In the genomic region with DNA sequence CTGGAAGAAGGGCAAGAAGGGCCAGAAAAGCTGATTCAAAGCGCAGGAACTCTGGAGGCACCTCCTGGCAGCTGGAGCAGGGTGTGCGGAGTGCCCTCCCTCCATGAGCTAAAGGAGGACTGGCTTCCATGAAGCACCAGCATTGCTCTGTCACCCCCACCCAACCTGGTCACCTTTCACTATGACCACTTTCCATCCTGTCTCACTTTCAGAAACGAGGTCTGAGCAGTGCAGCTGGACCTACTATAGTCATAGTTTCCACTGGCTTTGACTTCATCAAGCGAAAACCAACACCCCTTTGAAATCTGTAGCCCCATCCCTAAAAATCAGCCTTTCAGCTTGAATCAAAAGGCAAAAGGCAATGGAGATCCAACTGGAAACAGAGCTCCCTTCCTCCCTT, we compare ENCODE assay signal across 12 cellular contexts.
DNase-seq lines count a peak whose midpoint lies in the region; ATAC-seq and TF ChIP-seq lines count a peak whose summit lies in the region.
"Had no signal": no experiment of that assay in that cellular context is flagged by ENCODE, and none has a peak within 500 bp of the region (broad histone marks: within the 10 kb centered on the region; RNA-seq: fewer than 3 reads in every experiment).

No MANE protein-coding gene starts in this region.

- peak; percentile 82 for ATAC-seq in GM18858 (IDR thresholded peaks at IDR 0.05; ENCODE audit: unreplicated experiment)
- ATAC-seq in GM19467 (IDR thresholded peaks at IDR 0.05; ENCODE audit: unreplicated experiment): peak; percentile 80
- ATAC-seq in HG03064 (IDR thresholded peaks at IDR 0.05; ENCODE audit: low read depth, unreplicated experiment): peak; percentile 70
- no peak for ATAC-seq in WTC11
- ATAC-seq in heart right ventricle: no peak

- H3K36me3 Mint-ChIP-seq in activated naive CD8-positive, alpha-beta T cell: no peaks in the 10 kb centered on the region
- no peaks in the 10 kb centered on the region for H3K36me3 Mint-ChIP-seq in WTC11

- DNase-seq in WTC11 (ENCODE audit: low spot score) (no peak), heart right ventricle (no peak), amniotic stem cell (lab: John Stamatoyannopoulos, UW) (no peak), AG08396 (ENCODE audit: low spot score) (no peak)
- DNase-seq: EL, NCI-H2107 had no signal

- H3K9me3 Mint-ChIP-seq in activated naive CD8-positive, alpha-beta T cell (ENCODE audit: low read depth): no peaks in the 10 kb centered on the region
- no peaks in the 10 kb centered on the region for H3K9me3 Mint-ChIP-seq in WTC11
- H3K9me3 Mint-ChIP-seq: nephron had no signal

- POLR2A ChIA-PET in WTC11 (lab: Charles Lee): no interaction called here

- H3K4me1 Mint-ChIP-seq in activated naive CD8-positive, alpha-beta T cell (ENCODE audit: low read depth): peaks cover 45% of the 10 kb centered on the region
- H3K4me1 Mint-ChIP-seq in WTC11: no peaks in the 10 kb centered on the region

- H3K36me3 ChIP-seq in heart right ventricle: no peaks in the 10 kb centered on the region

- H3K4me3 ChIP-seq in heart right ventricle: no peak overlapping the region
- H3K4me3 ChIP-seq: SK-N-MC had no signal

- TF ChIP-seq CTCF in WTC11 (IDR thresholded peaks at IDR 0.05) (no peak), heart right ventricle (IDR thresholded peaks at IDR 0.05) (no peak)

- H3K27ac ChIP-seq in heart right ventricle: no peak overlapping the region
- H3K27ac ChIP-seq: SK-N-MC had no signal

- no peaks in the 10 kb centered on the region for H3K9me3 ChIP-seq in heart right ventricle

- intact Hi-C loops in heart right ventricle (cut with DNase I): no loop called here

- WGBS in heart right ventricle, 2 donors: 82 to 83% methylated on average over 4 of the region's 4 CpGs

- H3K4me1 ChIP-seq in heart right ventricle: no peaks in the 10 kb centered on the region

- CTCF ChIA-PET in WTC11 (lab: Charles Lee): interaction anchor here (2.8 to 3.6 kb wide), 2 partner anchors 26 to 208 kb away, joined by 14 to 16 read pairs; no protein-coding TSS in a partner anchor

- H3K27me3 Mint-ChIP-seq in activated naive CD8-positive, alpha-beta T cell: no peaks in the 10 kb centered on the region
- H3K27me3 Mint-ChIP-seq in WTC11 (ENCODE audit: low read depth): no peaks in the 10 kb centered on the region

- H3K27ac Mint-ChIP-seq in activated naive CD8-positive, alpha-beta T cell: peak overlapping the region; percentile 81
- no peak overlapping the region for H3K27ac Mint-ChIP-seq in WTC11
- H3K27ac Mint-ChIP-seq: nephron had no signal

- peaks cover 0 to 25% (median 4%) of the 10 kb centered on the region in 7 donors for H3K27me3 ChIP-seq in heart right ventricle

- H3K4me3 Mint-ChIP-seq in activated naive CD8-positive, alpha-beta T cell: peak overlapping the region; percentile 74
- H3K4me3 Mint-ChIP-seq in WTC11: no peak overlapping the region
- H3K4me3 Mint-ChIP-seq: nephron had no signal

TF ChIP-seq in WTC11, 78 proteins besides CTCF, POLR2A, EP300 and RAD21 (continues in another document):
- TF ChIP-seq CREB1 (CRISPR knock-in tag; IDR thresholded peaks at IDR 0.05) (no peak), ZNF423 (CRISPR knock-in tag; IDR thresholded peaks at IDR 0.05) (no peak), RORB (CRISPR knock-in tag; IDR thresholded peaks at IDR 0.05) (no peak), TCF7 (CRISPR knock-in tag; IDR thresholded peaks at IDR 0.05; ENCODE audit: low read depth) (no peak), ZNF317 (CRISPR knock-in tag; IDR thresholded peaks at IDR 0.05; ENCODE audit: borderline replicate concordance, low read depth) (no peak)
- TF ChIP-seq, protein P1, sequence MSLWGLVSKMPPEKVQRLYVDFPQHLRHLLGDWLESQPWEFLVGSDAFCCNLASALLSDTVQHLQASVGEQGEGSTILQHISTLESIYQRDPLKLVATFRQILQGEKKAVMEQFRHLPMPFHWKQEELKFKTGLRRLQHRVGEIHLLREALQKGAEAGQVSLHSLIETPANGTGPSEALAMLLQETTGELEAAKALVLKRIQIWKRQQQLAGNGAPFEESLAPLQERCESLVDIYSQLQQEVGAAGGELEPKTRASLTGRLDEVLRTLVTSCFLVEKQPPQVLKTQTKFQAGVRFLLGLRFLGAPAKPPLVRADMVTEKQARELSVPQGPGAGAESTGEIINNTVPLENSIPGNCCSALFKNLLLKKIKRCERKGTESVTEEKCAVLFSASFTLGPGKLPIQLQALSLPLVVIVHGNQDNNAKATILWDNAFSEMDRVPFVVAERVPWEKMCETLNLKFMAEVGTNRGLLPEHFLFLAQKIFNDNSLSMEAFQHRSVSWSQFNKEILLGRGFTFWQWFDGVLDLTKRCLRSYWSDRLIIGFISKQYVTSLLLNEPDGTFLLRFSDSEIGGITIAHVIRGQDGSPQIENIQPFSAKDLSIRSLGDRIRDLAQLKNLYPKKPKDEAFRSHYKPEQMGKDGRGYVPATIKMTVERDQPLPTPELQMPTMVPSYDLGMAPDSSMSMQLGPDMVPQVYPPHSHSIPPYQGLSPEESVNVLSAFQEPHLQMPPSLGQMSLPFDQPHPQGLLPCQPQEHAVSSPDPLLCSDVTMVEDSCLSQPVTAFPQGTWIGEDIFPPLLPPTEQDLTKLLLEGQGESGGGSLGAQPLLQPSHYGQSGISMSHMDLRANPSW (CRISPR knock-in tag; conservative IDR thresholded peaks at IDR 0.05; ENCODE audit: low read depth): no peak
- TF ChIP-seq, protein P2, sequence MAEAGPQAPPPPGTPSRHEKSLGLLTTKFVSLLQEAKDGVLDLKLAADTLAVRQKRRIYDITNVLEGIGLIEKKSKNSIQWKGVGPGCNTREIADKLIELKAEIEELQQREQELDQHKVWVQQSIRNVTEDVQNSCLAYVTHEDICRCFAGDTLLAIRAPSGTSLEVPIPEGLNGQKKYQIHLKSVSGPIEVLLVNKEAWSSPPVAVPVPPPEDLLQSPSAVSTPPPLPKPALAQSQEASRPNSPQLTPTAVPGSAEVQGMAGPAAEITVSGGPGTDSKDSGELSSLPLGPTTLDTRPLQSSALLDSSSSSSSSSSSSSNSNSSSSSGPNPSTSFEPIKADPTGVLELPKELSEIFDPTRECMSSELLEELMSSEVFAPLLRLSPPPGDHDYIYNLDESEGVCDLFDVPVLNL (CRISPR knock-in tag; IDR thresholded peaks at IDR 0.05; ENCODE audit: borderline replicate concordance, low read depth): no peak
- TF ChIP-seq, protein P3, sequence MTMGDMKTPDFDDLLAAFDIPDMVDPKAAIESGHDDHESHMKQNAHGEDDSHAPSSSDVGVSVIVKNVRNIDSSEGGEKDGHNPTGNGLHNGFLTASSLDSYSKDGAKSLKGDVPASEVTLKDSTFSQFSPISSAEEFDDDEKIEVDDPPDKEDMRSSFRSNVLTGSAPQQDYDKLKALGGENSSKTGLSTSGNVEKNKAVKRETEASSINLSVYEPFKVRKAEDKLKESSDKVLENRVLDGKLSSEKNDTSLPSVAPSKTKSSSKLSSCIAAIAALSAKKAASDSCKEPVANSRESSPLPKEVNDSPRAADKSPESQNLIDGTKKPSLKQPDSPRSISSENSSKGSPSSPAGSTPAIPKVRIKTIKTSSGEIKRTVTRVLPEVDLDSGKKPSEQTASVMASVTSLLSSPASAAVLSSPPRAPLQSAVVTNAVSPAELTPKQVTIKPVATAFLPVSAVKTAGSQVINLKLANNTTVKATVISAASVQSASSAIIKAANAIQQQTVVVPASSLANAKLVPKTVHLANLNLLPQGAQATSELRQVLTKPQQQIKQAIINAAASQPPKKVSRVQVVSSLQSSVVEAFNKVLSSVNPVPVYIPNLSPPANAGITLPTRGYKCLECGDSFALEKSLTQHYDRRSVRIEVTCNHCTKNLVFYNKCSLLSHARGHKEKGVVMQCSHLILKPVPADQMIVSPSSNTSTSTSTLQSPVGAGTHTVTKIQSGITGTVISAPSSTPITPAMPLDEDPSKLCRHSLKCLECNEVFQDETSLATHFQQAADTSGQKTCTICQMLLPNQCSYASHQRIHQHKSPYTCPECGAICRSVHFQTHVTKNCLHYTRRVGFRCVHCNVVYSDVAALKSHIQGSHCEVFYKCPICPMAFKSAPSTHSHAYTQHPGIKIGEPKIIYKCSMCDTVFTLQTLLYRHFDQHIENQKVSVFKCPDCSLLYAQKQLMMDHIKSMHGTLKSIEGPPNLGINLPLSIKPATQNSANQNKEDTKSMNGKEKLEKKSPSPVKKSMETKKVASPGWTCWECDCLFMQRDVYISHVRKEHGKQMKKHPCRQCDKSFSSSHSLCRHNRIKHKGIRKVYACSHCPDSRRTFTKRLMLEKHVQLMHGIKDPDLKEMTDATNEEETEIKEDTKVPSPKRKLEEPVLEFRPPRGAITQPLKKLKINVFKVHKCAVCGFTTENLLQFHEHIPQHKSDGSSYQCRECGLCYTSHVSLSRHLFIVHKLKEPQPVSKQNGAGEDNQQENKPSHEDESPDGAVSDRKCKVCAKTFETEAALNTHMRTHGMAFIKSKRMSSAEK (CRISPR knock-in tag; IDR thresholded peaks at IDR 0.05; ENCODE audit: borderline replicate concordance): no peak
- TF ChIP-seq, protein P4, sequence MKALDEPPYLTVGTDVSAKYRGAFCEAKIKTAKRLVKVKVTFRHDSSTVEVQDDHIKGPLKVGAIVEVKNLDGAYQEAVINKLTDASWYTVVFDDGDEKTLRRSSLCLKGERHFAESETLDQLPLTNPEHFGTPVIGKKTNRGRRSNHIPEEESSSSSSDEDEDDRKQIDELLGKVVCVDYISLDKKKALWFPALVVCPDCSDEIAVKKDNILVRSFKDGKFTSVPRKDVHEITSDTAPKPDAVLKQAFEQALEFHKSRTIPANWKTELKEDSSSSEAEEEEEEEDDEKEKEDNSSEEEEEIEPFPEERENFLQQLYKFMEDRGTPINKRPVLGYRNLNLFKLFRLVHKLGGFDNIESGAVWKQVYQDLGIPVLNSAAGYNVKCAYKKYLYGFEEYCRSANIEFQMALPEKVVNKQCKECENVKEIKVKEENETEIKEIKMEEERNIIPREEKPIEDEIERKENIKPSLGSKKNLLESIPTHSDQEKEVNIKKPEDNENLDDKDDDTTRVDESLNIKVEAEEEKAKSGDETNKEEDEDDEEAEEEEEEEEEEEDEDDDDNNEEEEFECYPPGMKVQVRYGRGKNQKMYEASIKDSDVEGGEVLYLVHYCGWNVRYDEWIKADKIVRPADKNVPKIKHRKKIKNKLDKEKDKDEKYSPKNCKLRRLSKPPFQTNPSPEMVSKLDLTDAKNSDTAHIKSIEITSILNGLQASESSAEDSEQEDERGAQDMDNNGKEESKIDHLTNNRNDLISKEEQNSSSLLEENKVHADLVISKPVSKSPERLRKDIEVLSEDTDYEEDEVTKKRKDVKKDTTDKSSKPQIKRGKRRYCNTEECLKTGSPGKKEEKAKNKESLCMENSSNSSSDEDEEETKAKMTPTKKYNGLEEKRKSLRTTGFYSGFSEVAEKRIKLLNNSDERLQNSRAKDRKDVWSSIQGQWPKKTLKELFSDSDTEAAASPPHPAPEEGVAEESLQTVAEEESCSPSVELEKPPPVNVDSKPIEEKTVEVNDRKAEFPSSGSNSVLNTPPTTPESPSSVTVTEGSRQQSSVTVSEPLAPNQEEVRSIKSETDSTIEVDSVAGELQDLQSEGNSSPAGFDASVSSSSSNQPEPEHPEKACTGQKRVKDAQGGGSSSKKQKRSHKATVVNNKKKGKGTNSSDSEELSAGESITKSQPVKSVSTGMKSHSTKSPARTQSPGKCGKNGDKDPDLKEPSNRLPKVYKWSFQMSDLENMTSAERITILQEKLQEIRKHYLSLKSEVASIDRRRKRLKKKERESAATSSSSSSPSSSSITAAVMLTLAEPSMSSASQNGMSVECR (CRISPR knock-in tag; IDR thresholded peaks at IDR 0.05; ENCODE audit: borderline replicate concordance): no peak

Comparison
In these comparisons a context has a peak if more than half of its experiments do, and no peak if none do; other contexts are left out.
1. ATAC-seq: peak in GM18858 (single experiment), GM19467 (single experiment) and HG03064 (single experiment); none in WTC11 (single experiment) and heart right ventricle (0 of 8).